Comparison of ENCODE assay signal across 1 cellular context in genomic region chr18:62720048-62720447, GRCh38.
TF ChIP-seq lines count a peak whose summit lies in the region.

No MANE protein-coding gene starts in this region.

TF ChIP-seq in K562, 482 proteins besides CTCF, POLR2A, EP300 and RAD21 (continued from another document):
- no peak for TF ChIP-seq ZNF280B (CRISPR knock-in tag; IDR thresholded peaks at IDR 0.05)
- TF ChIP-seq EGR1 (conservative IDR thresholded peaks at IDR 0.05), result no peak
- TF ChIP-seq ARNT (IDR thresholded peaks at IDR 0.05), result no peak
- TF ChIP-seq ZBTB26 (CRISPR knock-in tag; IDR thresholded peaks at IDR 0.05), result no peak
- no peak for TF ChIP-seq ZNF707 (CRISPR knock-in tag; conservative IDR thresholded peaks at IDR 0.05)
- TF ChIP-seq PHF8 (IDR thresholded peaks at IDR 0.05; ENCODE audit: borderline replicate concordance, low read length), result no peak
TF ChIP-seq in K562: peak in this region for 0.
